In genomic region chr7:54846272-54846671, GRCh38 we compare ENCODE assay signal across 22 cellular contexts.
"Had no signal": no experiment of that assay in that cellular context is flagged by ENCODE, and none has a peak within 500 bp of the region (broad histone marks: within the 10 kb centered on the region; RNA-seq: fewer than 3 reads in every experiment).

No MANE protein-coding gene starts in this region.

- ATAC-seq: activated CD4-positive, alpha-beta T cell treated with anti-CD3 and anti-CD28 coated beads for 36 hours; activated T-helper 17 cell treated with anti-CD3 and anti-CD28 coated beads, Interleukin-2, amount 50 U/mL, for 72 hours; esophagus mucosa; left lung; T-cell; WTC11 had no signal

- FAIRE-seq: keratinocyte had no signal

- H3K9ac ChIP-seq: SK-N-SH had no signal

- H3K4me3 Mint-ChIP-seq: activated CD4-positive, alpha-beta memory T cell treated with anti-CD3 and anti-CD28 coated beads, Interleukin-2, amount 10 ng/mL, durations not matched to agents 7 days and 5 days; activated CD4-positive, alpha-beta T cell treated with anti-CD3 and anti-CD28 coated beads for 36 hours; activated naive CD8-positive, alpha-beta T cell treated with anti-CD3 and anti-CD28 coated beads, Interleukin-2, amount 10 ng/mL, durations not matched to agents 7 days and 5 days; activated T-helper 17 cell treated with anti-CD3 and anti-CD28 coated beads, Interleukin-2, amount 50 U/mL, for 72 hours; brain; central memory CD8-positive, alpha-beta T cell; naive B cell; neural crest cell; stimulated activated naive CD8-positive, alpha-beta T cell treated with anti-CD3 and anti-CD28 coated beads, Interleukin-15, Interleukin-2, amounts not matched to agents 100 ng/mL and 50 ng/mL, for 24 hours; T-cell; WTC11 had no signal

- H3K4me2 ChIP-seq: SK-N-SH had no signal

- H3K27ac ChIP-seq: coronary artery, left lung, skin epidermis had no signal

- H3K36me3 ChIP-seq: left lung had no signal

- H3K4me1 ChIP-seq: left lung had no signal

- H3K27me3 ChIP-seq: left lung had no signal

- H3K4me3 ChIP-seq: coronary artery, left lung, skin epidermis had no signal

- H3K27me3 Mint-ChIP-seq: activated CD4-positive, alpha-beta memory T cell treated with anti-CD3 and anti-CD28 coated beads, Interleukin-2, amount 10 ng/mL, durations not matched to agents 7 days and 5 days; activated T-helper 17 cell treated with anti-CD3 and anti-CD28 coated beads, Interleukin-2, amount 50 U/mL, for 72 hours; brain; central memory CD8-positive, alpha-beta T cell; naive B cell; progenitor cell of endocrine pancreas; stimulated activated naive CD8-positive, alpha-beta T cell treated with anti-CD3 and anti-CD28 coated beads, Interleukin-15, Interleukin-2, amounts not matched to agents 100 ng/mL and 50 ng/mL, for 24 hours; T-cell had no signal

- H3K36me3 Mint-ChIP-seq: activated naive CD8-positive, alpha-beta T cell treated with anti-CD3 and anti-CD28 coated beads, Interleukin-2, amount 10 ng/mL, durations not matched to agents 7 days and 5 days; brain; naive B cell; T-cell had no signal

- H3K27ac Mint-ChIP-seq: activated CD4-positive, alpha-beta memory T cell treated with anti-CD3 and anti-CD28 coated beads, Interleukin-2, amount 10 ng/mL, durations not matched to agents 7 days and 5 days; activated CD4-positive, alpha-beta T cell treated with anti-CD3 and anti-CD28 coated beads for 36 hours; activated naive CD8-positive, alpha-beta T cell treated with anti-CD3 and anti-CD28 coated beads, Interleukin-2, amount 10 ng/mL, durations not matched to agents 7 days and 5 days; activated T-helper 17 cell treated with anti-CD3 and anti-CD28 coated beads, Interleukin-2, amount 50 U/mL, for 72 hours; brain; naive B cell; progenitor cell of endocrine pancreas; stimulated activated naive CD8-positive, alpha-beta T cell treated with anti-CD3 and anti-CD28 coated beads, Interleukin-15, Interleukin-2, amounts not matched to agents 100 ng/mL and 50 ng/mL, for 24 hours; T-cell; WTC11 had no signal

- H3K9me3 Mint-ChIP-seq: activated CD4-positive, alpha-beta memory T cell treated with anti-CD3 and anti-CD28 coated beads, Interleukin-2, amount 10 ng/mL, durations not matched to agents 7 days and 5 days; activated T-helper 17 cell treated with anti-CD3 and anti-CD28 coated beads, Interleukin-2, amount 50 U/mL, for 72 hours; central memory CD8-positive, alpha-beta T cell had no signal

- DNase-seq: activated CD4-positive, alpha-beta memory T cell treated with anti-CD3 and anti-CD28 coated beads, Interleukin-2, amount 10 ng/mL, durations not matched to agents 7 days and 5 days; activated CD4-positive, alpha-beta T cell treated with anti-CD3 and anti-CD28 coated beads for 36 hours; activated naive CD4-positive, alpha-beta T cell; activated naive CD8-positive, alpha-beta T cell treated with anti-CD3 and anti-CD28 coated beads, Interleukin-2, amount 10 ng/mL, durations not matched to agents 7 days and 5 days; activated T-cell treated with anti-CD3 and anti-CD28 coated beads, Interleukin-2, amount 50 U/mL, for 1 hour; hypothalamus; left lung; naive B cell; SK-N-SH; T-cell; trophoblast cell had no signal

- H3K4me1 Mint-ChIP-seq: activated CD4-positive, alpha-beta memory T cell treated with anti-CD3 and anti-CD28 coated beads, Interleukin-2, amount 10 ng/mL, durations not matched to agents 7 days and 5 days; activated CD4-positive, alpha-beta T cell treated with anti-CD3 and anti-CD28 coated beads for 36 hours; central memory CD8-positive, alpha-beta T cell; T-cell had no signal
